18 cellular contexts compared by ENCODE assay signal in genomic region chr1:246513041-246513440, GRCh38. TPM values are rescaled to one million over a fixed set of nuclear protein-coding genes. Genes with fewer than 3 reads are reported as not detected.
DNase-seq lines count a peak whose midpoint lies in the region; ATAC-seq and TF ChIP-seq lines count a peak whose summit lies in the region.
"Had no signal": no experiment of that assay in that cellular context is flagged by ENCODE, and none has a peak within 500 bp of the region (broad histone marks: within the 10 kb centered on the region; RNA-seq: fewer than 3 reads in every experiment).

No MANE protein-coding gene starts in this region.

- no peak overlapping the region for H3K4ac ChIP-seq in neuronal stem cell (ENCODE audit: low read length)

- H3K4me1 Mint-ChIP-seq in activated CD8-positive, alpha-beta memory T cell treated with anti-CD3 and anti-CD28 coated beads, Interleukin-2, amount 10 ng/mL, durations not matched to agents 7 days and 5 days = peaks cover 10% of the 10 kb centered on the region
- no peaks in the 10 kb centered on the region for H3K4me1 Mint-ChIP-seq in endodermal cell
- H3K4me1 Mint-ChIP-seq: B cell had no signal

- H3K27me3 ChIP-seq in endodermal cell (ENCODE audit: control insufficient read depth, insufficient read depth, low read length, poor library complexity, severe bottlenecking) = no peaks in the 10 kb centered on the region
- H3K27me3 ChIP-seq in neuronal stem cell (ENCODE audit: control insufficient read depth in 3 of 3, insufficient read depth in 3 of 3, low read depth in 1 of 3, low read length in 3 of 3) = no peaks in the 10 kb centered on the region
- H3K27me3 ChIP-seq: BLaER1 treated with 17β-estradiol and CSF1 and Interleukin-3, amounts not matched to agents 10 nM and 100 nM had no signal

- no peak overlapping the region for H4K91ac ChIP-seq in neuronal stem cell (ENCODE audit: low read depth, low read length, poor library complexity)

- peak overlapping the region; percentile 71 for H3K14ac ChIP-seq in neuronal stem cell (ENCODE audit: low read length)

- H3K9me3 Mint-ChIP-seq in activated CD8-positive, alpha-beta memory T cell treated with anti-CD3 and anti-CD28 coated beads, Interleukin-2, amount 10 ng/mL, durations not matched to agents 7 days and 5 days (ENCODE audit: low read depth) = peaks cover 16% of the 10 kb centered on the region
- H3K9me3 Mint-ChIP-seq in endodermal cell = peaks cover 31% of the 10 kb centered on the region
- H3K9me3 Mint-ChIP-seq: CD4-positive, alpha-beta T cell had no signal

- H2BK120ac ChIP-seq in neuronal stem cell (ENCODE audit: low read depth, low read length) = no peak overlapping the region

- 84 to 100% methylated on average over 1 to 5 of the region's 5 CpGs for WGBS in endodermal cell (ENCODE audit: insufficient coverage in 1 of 2, insufficient read length in 1 of 2), 2 experiments
- no CpG with 5 or more reads among the region's 5 CpGs for WGBS in neuronal stem cell (ENCODE audit: extremely low coverage in 2 of 2, insufficient read length in 2 of 2, insufficient replicate concordance in 1 of 2), 2 donors

- H3K18ac ChIP-seq in neuronal stem cell (ENCODE audit: low read length) = peak overlapping the region; percentile 48

- peak; percentile 25 for DNase-seq in activated CD8-positive, alpha-beta memory T cell treated with anti-CD3 and anti-CD28 coated beads, Interleukin-2, amount 10 ng/mL, durations not matched to agents 7 days and 5 days
- no peak for DNase-seq in activated CD8-positive, alpha-beta memory T cell treated with anti-CD3 and anti-CD28 coated beads for 24 hours
- DNase-seq in endodermal cell (peak; percentile 23), neuronal stem cell (ENCODE audit: low spot score) (no peak), omental fat pad (ENCODE audit: low spot score) (no peak), NCI-H526 (lab: John Stamatoyannopoulos, UW) (no peak)
- DNase-seq: AML-193; Caco-2; Calu3; CD4-positive, alpha-beta T cell; CD8-positive, alpha-beta T cell; DMS79 treated with DMSO at 0.1 percent for 48 hours; GF-D8 had no signal

- no peak for ATAC-seq in activated CD8-positive, alpha-beta memory T cell treated with anti-CD3 and anti-CD28 coated beads, Interleukin-2, amount 10 ng/mL, durations not matched to agents 7 days and 5 days
- ATAC-seq in omental fat pad (ENCODE audit: low FRiP score) = no peak
- ATAC-seq: A549; CD8-positive, alpha-beta T cell had no signal

- H2BK15ac ChIP-seq in neuronal stem cell (ENCODE audit: low read length) = no peak overlapping the region

- H2BK12ac ChIP-seq in neuronal stem cell (ENCODE audit: low read length) = no peak overlapping the region

- no peaks in the 10 kb centered on the region for H3K36me3 ChIP-seq in endodermal cell (ENCODE audit: control insufficient read depth, insufficient read depth, low read length)
- no peaks in the 10 kb centered on the region for H3K36me3 ChIP-seq in neuronal stem cell (replicated peaks in 1 of 2; ENCODE audit: control insufficient read depth in 2 of 2, insufficient read depth in 2 of 2, low read length in 2 of 2)

- H3K27me3 Mint-ChIP-seq in activated CD8-positive, alpha-beta memory T cell treated with anti-CD3 and anti-CD28 coated beads, Interleukin-2, amount 10 ng/mL, durations not matched to agents 7 days and 5 days = no peaks in the 10 kb centered on the region
- peaks cover 6% of the 10 kb centered on the region for H3K27me3 Mint-ChIP-seq in endodermal cell (ENCODE audit: insufficient read depth)
- H3K27me3 Mint-ChIP-seq: B cell; CD4-positive, alpha-beta T cell had no signal

- H4K8ac ChIP-seq in neuronal stem cell (ENCODE audit: low read depth, low read length) = peak overlapping the region; percentile 3

- no peak overlapping the region for H2AFZ ChIP-seq in neuronal stem cell (ENCODE audit: low read length)

- peaks cover 17% of the 10 kb centered on the region for H3K36me3 Mint-ChIP-seq in activated CD8-positive, alpha-beta memory T cell treated with anti-CD3 and anti-CD28 coated beads, Interleukin-2, amount 10 ng/mL, durations not matched to agents 7 days and 5 days
- no peaks in the 10 kb centered on the region for H3K36me3 Mint-ChIP-seq in endodermal cell (ENCODE audit: low read depth)
- H3K36me3 Mint-ChIP-seq: CD8-positive, alpha-beta T cell had no signal

- no peak overlapping the region for H3K4me3 Mint-ChIP-seq in activated CD8-positive, alpha-beta memory T cell treated with anti-CD3 and anti-CD28 coated beads, Interleukin-2, amount 10 ng/mL, durations not matched to agents 7 days and 5 days
- H3K4me3 Mint-ChIP-seq in endodermal cell = no peak overlapping the region
- H3K4me3 Mint-ChIP-seq: B cell; CD8-positive, alpha-beta T cell had no signal

- no peaks in the 10 kb centered on the region for H3K79me1 ChIP-seq in neuronal stem cell (ENCODE audit: low read depth, low read length)

- H2BK5ac ChIP-seq in neuronal stem cell (ENCODE audit: low read length) = no peak overlapping the region

- peak overlapping the region; percentile 65 for H3K23ac ChIP-seq in neuronal stem cell (ENCODE audit: low read depth, low read length, poor library complexity)

- TF ChIP-seq CTCF in endodermal cell (conservative IDR thresholded peaks at IDR 0.05) = no peak
- TF ChIP-seq CTCF in omental fat pad (IDR thresholded peaks at IDR 0.05) = no peak

- H3K27ac Mint-ChIP-seq in activated CD8-positive, alpha-beta memory T cell treated with anti-CD3 and anti-CD28 coated beads, Interleukin-2, amount 10 ng/mL, durations not matched to agents 7 days and 5 days = no peak overlapping the region
- H3K27ac Mint-ChIP-seq in endodermal cell = no peak overlapping the region
- H3K27ac Mint-ChIP-seq: B cell; CD4-positive, alpha-beta T cell; CD8-positive, alpha-beta T cell had no signal

- H3K9ac ChIP-seq in endodermal cell (ENCODE audit: extremely low read depth, low read length, poor library complexity, severe bottlenecking) (no peak overlapping the region), neuronal stem cell (ENCODE audit: low read depth, low read length, poor library complexity) (no peak overlapping the region)
- H3K9ac ChIP-seq: BLaER1 treated with 17β-estradiol and CSF1 and Interleukin-3, amounts not matched to agents 10 nM and 100 nM had no signal

- H3K27ac ChIP-seq in endodermal cell (ENCODE audit: low read depth, low read length) (no peak overlapping the region), neuronal stem cell (replicated peaks; ENCODE audit: low read length) (no peak overlapping the region)
- H3K27ac ChIP-seq: 22Rv1; A549; BLaER1 treated with 17β-estradiol and CSF1 and Interleukin-3, amounts not matched to agents 10 nM and 100 nM; C4-2B had no signal

- no peak overlapping the region for H3K4me3 ChIP-seq in endodermal cell (ENCODE audit: low read length)
- no peak overlapping the region for H3K4me3 ChIP-seq in neuronal stem cell (ENCODE audit: low read length in 2 of 2)
- H3K4me3 ChIP-seq: A549; BLaER1 treated with 17β-estradiol and CSF1 and Interleukin-3, amounts not matched to agents 10 nM and 100 nM had no signal

- CTCF ChIA-PET in activated CD8-positive, alpha-beta memory T cell treated with anti-CD3 and anti-CD28 coated beads, Interleukin-2, amount 10 ng/mL, durations not matched to agents 7 days and 5 days (lab: Charles Lee) = no interaction called here

- H3K4me2 ChIP-seq in neuronal stem cell (ENCODE audit: insufficient read depth, low read length, poor library complexity, severe bottlenecking) = no peak overlapping the region
- H3K4me2 ChIP-seq: A549; BLaER1 treated with 17β-estradiol and CSF1 and Interleukin-3, amounts not matched to agents 10 nM and 100 nM had no signal

- H3K4me1 ChIP-seq in endodermal cell (ENCODE audit: control insufficient read depth, insufficient read depth, low read length) (no peaks in the 10 kb centered on the region), neuronal stem cell (ENCODE audit: control insufficient read depth in 2 of 2, insufficient read depth in 1 of 2, low read depth in 1 of 2, low read length in 2 of 2) (no peaks in the 10 kb centered on the region)
- H3K4me1 ChIP-seq: A549; BLaER1 treated with 17β-estradiol and CSF1 and Interleukin-3, amounts not matched to agents 10 nM and 100 nM; Caco-2 had no signal

- no peak overlapping the region for H2AK5ac ChIP-seq in neuronal stem cell (ENCODE audit: low read depth, low read length)

- H3K9me3 ChIP-seq in endodermal cell (ENCODE audit: control insufficient read depth, low read length) = peaks cover 15% of the 10 kb centered on the region
- H3K9me3 ChIP-seq in neuronal stem cell (replicated peaks in 1 of 2; ENCODE audit: control insufficient read depth in 2 of 2, insufficient read depth in 1 of 2, low read depth in 1 of 2, low read length in 2 of 2) = peaks cover 19 to 30% of the 10 kb centered on the region in 2 donors

RNA-seq across cellular contexts. Expression of gene SMYD3, which starts 6.0 kb away (rescaled TPM):
- 10 to 100 TPM; 18.1 to 26.8 TPM for total RNA-seq in activated CD8-positive, alpha-beta memory T cell treated with anti-CD3 and anti-CD28 coated beads, Interleukin-2, amount 10 ng/mL, durations not matched to agents 7 days and 5 days
- total RNA-seq in endodermal cell = 10 to 100 TPM; 32.3 to 45.8 TPM
- polyA plus RNA-seq in endodermal cell (2013, experiment 1 of 2) = 54.2 TPM
- 60.3 TPM for polyA plus RNA-seq in endodermal cell (2013, experiment 2 of 2)
- 41.7 TPM for polyA plus RNA-seq in neuronal stem cell (2013, experiment 1 of 2)
- 42.8 TPM for polyA plus RNA-seq in neuronal stem cell (2013, experiment 2 of 2)
- 10 to 100 TPM in 3 of 4 donors, 1 to 10 TPM in 1; 7.6 to 26.3 (median 13.4) TPM for total RNA-seq in omental fat pad

RNA-seq across cellular contexts. Expression of gene TFB2M, which starts 53.0 kb away (rescaled TPM):
- total RNA-seq in activated CD8-positive, alpha-beta memory T cell treated with anti-CD3 and anti-CD28 coated beads, Interleukin-2, amount 10 ng/mL, durations not matched to agents 7 days and 5 days = 10 to 100 TPM in 1 of 2 experiments, 1 to 10 TPM in 1; 7.2 to 13.9 TPM
- total RNA-seq in endodermal cell = 10 to 100 TPM; 13.2 to 13.7 TPM
- polyA plus RNA-seq in endodermal cell (2013, experiment 1 of 2) = 14.2 TPM
- 14.4 TPM for polyA plus RNA-seq in endodermal cell (2013, experiment 2 of 2)
- 10.4 TPM for polyA plus RNA-seq in neuronal stem cell (2013, experiment 1 of 2)
- 10.6 TPM for polyA plus RNA-seq in neuronal stem cell (2013, experiment 2 of 2)
- 10 to 100 TPM in 2 of 4 donors, 1 to 10 TPM in 2; 7.7 to 22.8 (median 10.7) TPM for total RNA-seq in omental fat pad

RNA-seq across cellular contexts. Expression of gene CNST, which starts 53.2 kb away (rescaled TPM):
- total RNA-seq in activated CD8-positive, alpha-beta memory T cell treated with anti-CD3 and anti-CD28 coated beads, Interleukin-2, amount 10 ng/mL, durations not matched to agents 7 days and 5 days = 10 to 100 TPM; 27.3 to 30.2 TPM
- total RNA-seq in endodermal cell (10 to 100 TPM; 14.7 to 20.3 TPM), omental fat pad (10 to 100 TPM; 23.0 to 35.3 (median 33.4) TPM)
- polyA plus RNA-seq in endodermal cell (2013, experiment 1 of 2) = 11.6 TPM
- 12.0 TPM for polyA plus RNA-seq in endodermal cell (2013, experiment 2 of 2)
- 8.5 TPM for polyA plus RNA-seq in neuronal stem cell (2013, experiment 1 of 2)
- 8.6 TPM for polyA plus RNA-seq in neuronal stem cell (2013, experiment 2 of 2)

Comparison
In these comparisons a context has a peak if more than half of its experiments do, and no peak if none do; other contexts are left out.
1. DNase-seq: peak in activated CD8-positive, alpha-beta memory T cell treated with anti-CD3 and anti-CD28 coated beads, Interleukin-2, amount 10 ng/mL, durations not matched to agents 7 days and 5 days (single experiment) and endodermal cell (single experiment); none in activated CD8-positive, alpha-beta memory T cell treated with anti-CD3 and anti-CD28 coated beads for 24 hours (single experiment), neuronal stem cell (single experiment), omental fat pad (single experiment) and NCI-H526 (0 of 2).